1 cellular context compared by ENCODE assay signal in genomic region chr1:119318466-119319309, GRCh38.
TF ChIP-seq lines count a peak whose summit lies in the region.

No MANE protein-coding gene starts in this region.

TF ChIP-seq in GM12878, 131 proteins besides CTCF, POLR2A, EP300 and RAD21 (continued from another document and continues in another):
- TF ChIP-seq CUX1 (IDR thresholded peaks at IDR 0.05; ENCODE audit: insufficient replicate concordance, low read depth, low read length) (peak; percentile 89), SKIL (IDR thresholded peaks at IDR 0.05; ENCODE audit: low read depth, poor library complexity, severe bottlenecking) (peak; percentile 48), KDM1A (IDR thresholded peaks at IDR 0.05; ENCODE audit: borderline replicate concordance) (no peak), EGR1 (IDR thresholded peaks at IDR 0.05; ENCODE audit: borderline replicate concordance in 1 of 2, low read depth in 2 of 2, low read length in 2 of 2) (no peak), REST (IDR thresholded peaks at IDR 0.05; ENCODE audit: low read depth, low read length) (no peak), ATF7 (IDR thresholded peaks at IDR 0.05; ENCODE audit: low read depth) (peak; percentile 88), IRF4 (IDR thresholded peaks at IDR 0.05; ENCODE audit: low read depth, low read length) (peak; percentile 45; the same call in 1 of the 2 replicates), TCF12 (IDR thresholded peaks at IDR 0.05; ENCODE audit: low read depth, low read length) (no peak), RFX5 (IDR thresholded peaks at IDR 0.05; ENCODE audit: low read depth, low read length) (no peak), MTA2 (IDR thresholded peaks at IDR 0.05; ENCODE audit: low read depth) (peak; percentile 74), SIX5 (IDR thresholded peaks at IDR 0.05; ENCODE audit: low read depth, low read length, severe bottlenecking) (no peak), BHLHE40 (IDR thresholded peaks at IDR 0.05; ENCODE audit: borderline replicate concordance in 1 of 2, low read depth in 2 of 2, low read length in 1 of 2) (peak in 1 of 2 experiments; percentile 30; a peak in 1 of 4 replicates), FOXM1 (IDR thresholded peaks at IDR 0.05; ENCODE audit: low read depth, low read length) (peak; percentile 60; the same call in 1 of the 2 replicates), MYB (IDR thresholded peaks at IDR 0.05; ENCODE audit: borderline replicate concordance, low read depth, low read length) (no peak), NFIC (IDR thresholded peaks at IDR 0.05; ENCODE audit: low read depth, low read length) (peak; percentile 69; the same call in 1 of the 2 replicates), NFXL1 (IDR thresholded peaks at IDR 0.05; ENCODE audit: borderline replicate concordance) (no peak), RB1 (IDR thresholded peaks at IDR 0.05; ENCODE audit: borderline replicate concordance) (no peak), HDAC2 (IDR thresholded peaks at IDR 0.05) (no peak), ZNF384 (IDR thresholded peaks at IDR 0.05; ENCODE audit: borderline replicate concordance, low read depth, low read length) (no peak), EED (IDR thresholded peaks at IDR 0.05; ENCODE audit: low read depth) (peak; percentile 80), NFYA (IDR thresholded peaks at IDR 0.05; ENCODE audit: borderline replicate concordance, low read depth, low read length) (no peak), IKZF2 (IDR thresholded peaks at IDR 0.05) (peak; percentile 91 to 93), E2F8 (IDR thresholded peaks at IDR 0.05; ENCODE audit: low read depth, partially characterized antibody) (no peak), FOS (IDR thresholded peaks at IDR 0.05; ENCODE audit: borderline replicate concordance, extremely low read depth, insufficient read length) (no peak), RUNX3 (IDR thresholded peaks at IDR 0.05; ENCODE audit: low read length) (peak; percentile 88), MXI1 (IDR thresholded peaks at IDR 0.05; ENCODE audit: low read depth, low read length) (no peak), SUZ12 (IDR thresholded peaks at IDR 0.05; ENCODE audit: unreplicated experiment) (no peak), DPF2 (IDR thresholded peaks at IDR 0.05) (peak; percentile 58; the same call in 1 of the 2 replicates), ZBTB11 (CRISPR knock-in tag; IDR thresholded peaks at IDR 0.05) (no peak), CBFB (IDR thresholded peaks at IDR 0.05; ENCODE audit: low read depth) (peak; percentile 46; the same call in 1 of the 2 replicates), PML (IDR thresholded peaks at IDR 0.05; ENCODE audit: low read length) (no peak), FOXK2 (IDR thresholded peaks at IDR 0.05) (no peak), TARDBP (IDR thresholded peaks at IDR 0.05; ENCODE audit: borderline replicate concordance) (no peak), ETV6 (conservative IDR thresholded peaks at IDR 0.05 in 1 of 2, IDR thresholded peaks at IDR 0.05 in 1 of 2; ENCODE audit: borderline replicate concordance in 1 of 2, low read depth in 1 of 2) (0 out of 4 replicates have a peak, but pooled peaks of 1 of the 2 experiments have one; percentile 26), BMI1 (IDR thresholded peaks at IDR 0.05; ENCODE audit: borderline replicate concordance) (no peak), IRF3 (IDR thresholded peaks at IDR 0.05) (no peak), RELB (IDR thresholded peaks at IDR 0.05; ENCODE audit: low read depth) (peak; percentile 78)
